In the genomic region with DNA sequence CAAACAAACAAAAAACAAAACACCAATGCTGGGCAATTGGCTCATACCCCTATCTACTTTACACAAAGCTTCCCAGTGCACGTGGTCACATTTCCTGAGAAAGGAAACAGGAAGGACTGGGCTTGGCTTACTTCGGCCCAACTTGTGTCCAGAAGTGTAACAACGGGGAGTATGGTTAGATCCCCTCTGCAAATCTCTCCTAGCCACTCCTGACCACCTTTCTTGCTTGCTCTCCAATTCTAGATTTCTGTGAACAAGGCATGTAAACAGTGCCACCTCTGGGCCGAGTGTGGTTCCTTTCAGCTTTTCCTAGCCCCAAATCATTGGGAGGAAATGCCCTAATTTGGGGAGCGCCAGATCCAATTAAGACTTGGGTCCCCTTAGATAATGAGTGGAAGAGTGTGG, we compare ENCODE assay signal across 9 cellular contexts. TPM values are rescaled to one million over a fixed set of nuclear protein-coding genes. Genes with fewer than 3 reads are reported as not detected.
DNase-seq lines count a peak whose midpoint lies in the region; ATAC-seq and TF ChIP-seq lines count a peak whose summit lies in the region.
"Had no signal": no experiment of that assay in that cellular context is flagged by ENCODE, and none has a peak within 500 bp of the region (broad histone marks: within the 10 kb centered on the region; RNA-seq: fewer than 3 reads in every experiment).

No MANE protein-coding gene starts in this region.

- H2BK20ac ChIP-seq in IMR-90 (ENCODE audit: low read depth, low read length), result no peak overlapping the region

- no peak overlapping the region for H3K27ac ChIP-seq in IMR-90 (ENCODE audit: insufficient read depth, low read length)

- no TSS peak for BruUV-seq in IMR-90 (replicated peaks; lab: Mats Ljungman, UMichigan)

- H2BK15ac ChIP-seq in IMR-90 (ENCODE audit: low read depth, low read length), result no peak overlapping the region

- in situ Hi-C loops in IMR-90 (cut with MboI; ENCODE audit: low sequenced_read_pairs), result loop anchor here (10.0 kb wide), 1 partner anchor 281 kb away; no protein-coding TSS in a partner anchor

- POLR2A ChIA-PET in IMR-90 (lab: Charles Lee; ENCODE audit: unreplicated experiment), result no interaction called here

- intact Hi-C loops in IMR-90 (cut with micrococcal nuclease), result loop anchor here (2.0 to 10.0 kb wide), 2 partner anchors 77 to 591 kb away; no protein-coding TSS in a partner anchor

- H4K20me1 ChIP-seq in IMR-90 (ENCODE audit: insufficient read depth, low read length), result no peaks in the 10 kb centered on the region

- H3K27me3 ChIP-seq in IMR-90 (ENCODE audit: control insufficient read depth, insufficient read depth, low read length), result no peaks in the 10 kb centered on the region

- H2AK9ac ChIP-seq in IMR-90 (replicated peaks; ENCODE audit: low read depth, low read length, poor library complexity), result peak overlapping the region; percentile 55

- H2AK5ac ChIP-seq in IMR-90 (ENCODE audit: low read depth, low read length), result no peak overlapping the region

- H4K8ac ChIP-seq in IMR-90 (ENCODE audit: low read depth in 2 of 2, low read length in 2 of 2), result no peak overlapping the region

- H3K4me3 ChIP-seq in AG09309 (ENCODE audit: control insufficient read depth, low read depth, low read length) (no peak overlapping the region), IMR-90 (ENCODE audit: insufficient read depth, low read depth, low read length) (no peak overlapping the region)

- H3K56ac ChIP-seq in IMR-90 (ENCODE audit: extremely low read depth, insufficient read depth, low read length), result no peak overlapping the region

- H3K36me3 ChIP-seq in IMR-90 (ENCODE audit: control insufficient read depth, insufficient read depth, low read length), result peaks cover 30% of the 10 kb centered on the region

- H3K9ac ChIP-seq in IMR-90 (ENCODE audit: low read depth, low read length), result no peak overlapping the region

- no peak overlapping the region for H4K91ac ChIP-seq in IMR-90 (ENCODE audit: insufficient read depth, low read depth, low read length)

- no peak overlapping the region for H3K14ac ChIP-seq in IMR-90 (replicated peaks; ENCODE audit: low read depth, low read length)

- dilution Hi-C loops in IMR-90 (cut with HindIII; ENCODE audit: low sequenced_read_pairs, unreplicated experiment), result no loop called here

- no peaks in the 10 kb centered on the region for H3K9me3 ChIP-seq in IMR-90 (ENCODE audit: control insufficient read depth, insufficient read depth, low read length)

- peak; percentile 37 for TF ChIP-seq RAD21 in IMR-90 (IDR thresholded peaks at IDR 0.05; ENCODE audit: low read length)

- no peak overlapping the region for H2AFZ ChIP-seq in IMR-90 (replicated peaks; ENCODE audit: low read length, poor library complexity)

- H3K79me1 ChIP-seq in IMR-90 (ENCODE audit: low read depth in 1 of 2, low read length in 2 of 2), result no peaks in the 10 kb centered on the region

- no peak overlapping the region for H2BK5ac ChIP-seq in IMR-90 (ENCODE audit: low read depth, low read length, poor library complexity, severe bottlenecking)

- WGBS in IMR-90 (ENCODE audit: extremely low coverage in 2 of 2, insufficient read length in 1 of 2), 2 experiments, result no CpG with 5 or more reads among the region's 5 CpGs

- H4K5ac ChIP-seq in IMR-90 (ENCODE audit: low read depth, low read length), result no peak overlapping the region

- no peak overlapping the region for H2BK120ac ChIP-seq in IMR-90 (ENCODE audit: low read depth, low read length)

- no peak overlapping the region for H3K4me2 ChIP-seq in IMR-90 (ENCODE audit: low read depth, low read length)

- no peak for TF ChIP-seq POLR2A in IMR-90 (IDR thresholded peaks at IDR 0.05; ENCODE audit: low read depth, low read length)

- no peaks in the 10 kb centered on the region for H3K4me1 ChIP-seq in IMR-90 (ENCODE audit: control insufficient read depth, insufficient read depth, low read length)

- CTCF ChIA-PET in IMR-90 (lab: Yijun Ruan, JAX), result no interaction called here

- 0 out of 2 replicates have a peak, but pooled peaks cover 3% of the 10 kb centered on the region for H3K9me1 ChIP-seq in IMR-90 (ENCODE audit: insufficient read depth, low read length)

- no peak overlapping the region for H3K4ac ChIP-seq in IMR-90 (ENCODE audit: low read depth, low read length)

- TF ChIP-seq CTCF in AG09309 (IDR thresholded peaks at IDR 0.05; ENCODE audit: control insufficient read depth, insufficient read depth, low read depth, low read length, missing control alignments), result peak; percentile 32
- peak; percentile 31 for TF ChIP-seq CTCF in IMR-90 (conservative IDR thresholded peaks at IDR 0.05; ENCODE audit: low read depth, low read length)

- H3K23ac ChIP-seq in IMR-90 (ENCODE audit: low read depth, low read length), result no peak overlapping the region

- H3K18ac ChIP-seq in IMR-90 (ENCODE audit: low read depth, low read length), result no peak overlapping the region

- no peak for DNase-seq in AG09309 (ENCODE audit: low read depth)
- no peak for DNase-seq in IMR-90
- peak; percentile 46 for DNase-seq in cerebellar cortex (ENCODE audit: low spot score)
- peak; percentile 42 for DNase-seq in medulla oblongata (ENCODE audit: extremely low spot score)
- no peak for DNase-seq in NK-92 treated with Interleukin-12 subunit alpha and Interleukin-12 subunit beta, amount 100 ng/mL, for 24 hours (lab: John Stamatoyannopoulos, UW)
- no peak for DNase-seq in activated CD4-positive, CD25-positive, alpha-beta regulatory T cell (lab: John Stamatoyannopoulos, UW)
- no peak for DNase-seq in middle frontal gyrus (ENCODE audit: extremely low spot score, low spot score)
- DNase-seq: NCI-H1436 had no signal

- peak; percentile 27; the same call in 1 of the 2 replicates for ATAC-seq in IMR-90 (ENCODE audit: low read depth)
- no peak for ATAC-seq in HG02938 (IDR thresholded peaks at IDR 0.05; ENCODE audit: unreplicated experiment)

TF ChIP-seq in IMR-90, 13 proteins besides CTCF, POLR2A, EP300 and RAD21:
- no peak for TF ChIP-seq MAFK (IDR thresholded peaks at IDR 0.05; ENCODE audit: low read depth, low read length)
- no peak for TF ChIP-seq RFX5 (IDR thresholded peaks at IDR 0.05; ENCODE audit: low read depth, low read length)
- TF ChIP-seq SMC3 (IDR thresholded peaks at IDR 0.05; ENCODE audit: low read depth, low read length), result peak; percentile 15; the same call in 1 of the 2 replicates

RNA-seq across cellular contexts. Expression of a gene that starts 21.0 kb away (rescaled TPM):
- total RNA-seq in IMR-90 (2012; rRNA removed), result 2.5 and 2.8 TPM in 2 replicates
- polyA plus RNA-seq in IMR-90 (2012; rRNA removed), result 1.8 and 2.0 TPM in 2 replicates
- polyA plus RNA-seq in IMR-90 (2012; cell fraction: cytosol; rRNA removed), result 1.6 TPM in 2 replicates
- polyA plus RNA-seq in IMR-90 (2012; cell fraction: nucleus; rRNA removed; ENCODE audit: low replicate concordance), result 1.3 and 1.4 TPM in 2 replicates

RNA-seq across cellular contexts. Expression of a gene that starts 36.5 kb away (rescaled TPM):
- total RNA-seq in IMR-90 (2012; rRNA removed), result 0.54 and 0.83 TPM in 2 replicates
- 0.89 and 0.92 TPM in 2 replicates for polyA plus RNA-seq in IMR-90 (2012; rRNA removed)
- polyA plus RNA-seq in IMR-90 (2012; cell fraction: cytosol; rRNA removed), result 0.91 and 1.3 TPM in 2 replicates
- 0.55 and 0.64 TPM in 2 replicates for polyA plus RNA-seq in IMR-90 (2012; cell fraction: nucleus; rRNA removed; ENCODE audit: low replicate concordance)

RNA-seq across cellular contexts. Expression of a gene that starts 45.6 kb away (rescaled TPM):
- 21.5 and 22.2 TPM in 2 replicates for total RNA-seq in IMR-90 (2012; rRNA removed)
- polyA plus RNA-seq in IMR-90 (2012; rRNA removed), result 22.4 and 23.3 TPM in 2 replicates
- 9.2 and 9.7 TPM in 2 replicates for polyA plus RNA-seq in IMR-90 (2012; cell fraction: cytosol; rRNA removed)
- 40.2 and 48.2 TPM in 2 replicates for polyA plus RNA-seq in IMR-90 (2012; cell fraction: nucleus; rRNA removed; ENCODE audit: low replicate concordance)

Comparison
In these comparisons a context has a peak if more than half of its experiments do, and no peak if none do; other contexts are left out.
1. DNase-seq: peak in cerebellar cortex (single experiment) and medulla oblongata (single experiment); none in AG09309 (single experiment), IMR-90 (single experiment), NK-92 treated with Interleukin-12 subunit alpha and Interleukin-12 subunit beta, amount 100 ng/mL, for 24 hours (single experiment), activated CD4-positive, CD25-positive, alpha-beta regulatory T cell (0 of 4) and middle frontal gyrus (single experiment).